In genomic region chr18:46716827-46717226, GRCh38 we compare ENCODE assay signal across 20 cellular contexts. TPM values are rescaled to one million over a fixed set of nuclear protein-coding genes. Genes with fewer than 3 reads are reported as not detected.
DNase-seq lines count a peak whose midpoint lies in the region; ATAC-seq, FAIRE-seq and TF ChIP-seq lines count a peak whose summit lies in the region.
"Had no signal": no experiment of that assay in that cellular context is flagged by ENCODE, and none has a peak within 500 bp of the region (broad histone marks: within the 10 kb centered on the region; RNA-seq: fewer than 3 reads in every experiment).

No MANE protein-coding gene starts in this region.

- H3K27me3 Mint-ChIP-seq in natural killer cell treated with Interleukin-12 subunit alpha and Interleukin-12 subunit beta and Interleukin-15 and Interleukin-18, amount 100 ng/mL, for 72 hours = peaks cover 24 to 35% of the 10 kb centered on the region in 2 donors
- peaks cover 12 to 19% of the 10 kb centered on the region in 2 donors for H3K27me3 Mint-ChIP-seq in natural killer cell (ENCODE audit: low read depth in 2 of 2)
- peaks cover 10% of the 10 kb centered on the region for H3K27me3 Mint-ChIP-seq in neural progenitor cell (ENCODE audit: insufficient read depth, low read depth)
- peaks cover 1 to 8% (median 3%) of the 10 kb centered on the region in 3 donors for H3K27me3 Mint-ChIP-seq in CD14-positive monocyte (ENCODE audit: low read depth in 3 of 3)

- H3K9ac ChIP-seq in neural progenitor cell = no peak overlapping the region

- no peaks in the 10 kb centered on the region for H3F3A ChIP-seq in neural progenitor cell (ENCODE audit: low read depth)

- no peaks in the 10 kb centered on the region for H3K36me3 Mint-ChIP-seq in natural killer cell treated with Interleukin-12 subunit alpha and Interleukin-12 subunit beta and Interleukin-15 and Interleukin-18, amount 100 ng/mL, for 72 hours
- H3K36me3 Mint-ChIP-seq in natural killer cell (no peaks in the 10 kb centered on the region), neural progenitor cell (no peaks in the 10 kb centered on the region), CD14-positive monocyte (no peaks in the 10 kb centered on the region)

- H3K36me3 ChIP-seq in bronchial epithelial cell (ENCODE audit: control insufficient read depth, insufficient read depth, low read length) (no peaks in the 10 kb centered on the region), neural progenitor cell (no peaks in the 10 kb centered on the region)

- H3K4me2 ChIP-seq in neural progenitor cell = no peak overlapping the region

- no peak overlapping the region for H3K4me3 Mint-ChIP-seq in natural killer cell treated with Interleukin-12 subunit alpha and Interleukin-12 subunit beta and Interleukin-15 and Interleukin-18, amount 100 ng/mL, for 72 hours
- no peak overlapping the region for H3K4me3 Mint-ChIP-seq in natural killer cell
- H3K4me3 Mint-ChIP-seq in neural progenitor cell = no peak overlapping the region
- peak overlapping the region in 1 of 2 donors; percentile 52 for H3K4me3 Mint-ChIP-seq in CD14-positive monocyte

- TF ChIP-seq CTCF in natural killer cell (IDR thresholded peaks at IDR 0.05) (no peak), bronchial epithelial cell (IDR thresholded peaks at IDR 0.05; ENCODE audit: insufficient read depth, low read length, severe bottlenecking) (no peak), neural progenitor cell (IDR thresholded peaks at IDR 0.05) (no peak), CD14-positive monocyte (IDR thresholded peaks at IDR 0.05) (no peak)

- no peak overlapping the region for H3K27ac ChIP-seq in neural progenitor cell
- H3K27ac ChIP-seq in substantia nigra (ENCODE audit: low read depth, low read length, poor library complexity, severe bottlenecking) = no peak overlapping the region

- H4K20me1 ChIP-seq in neural progenitor cell (ENCODE audit: low read depth) = no peaks in the 10 kb centered on the region

- peaks cover 0 to 4% of the 10 kb centered on the region in 2 donors for H3K4me1 Mint-ChIP-seq in natural killer cell treated with Interleukin-12 subunit alpha and Interleukin-12 subunit beta and Interleukin-15 and Interleukin-18, amount 100 ng/mL, for 72 hours (ENCODE audit: low read depth in 2 of 2)
- H3K4me1 Mint-ChIP-seq in natural killer cell = no peaks in the 10 kb centered on the region
- H3K4me1 Mint-ChIP-seq in neural progenitor cell = peaks cover 15% of the 10 kb centered on the region
- no peaks in the 10 kb centered on the region for H3K4me1 Mint-ChIP-seq in CD14-positive monocyte

- in situ Hi-C loops in ACHN (cut with HindIII; ENCODE audit: low pct_ligation_motif_present, low pct_unique_long_range_greater_than_20kb, low sequenced_read_pairs) = no loop called here

- no peaks in the 10 kb centered on the region for H3K4me1 ChIP-seq in neural progenitor cell

- FAIRE-seq in bronchial epithelial cell (lab: Jason Lieb, UNC) = peak; percentile 75
- FAIRE-seq: GM12892, GM18507, K562, RCC 7860 had no signal

- no peak overlapping the region for H2AFZ ChIP-seq in neural progenitor cell (replicated peaks)

- no peak for DNase-seq in natural killer cell treated with Interleukin-12 subunit alpha and Interleukin-12 subunit beta and Interleukin-15 and Interleukin-18, amount 100 ng/mL, for 72 hours (ENCODE audit: low spot score)
- no peak for DNase-seq in natural killer cell
- no peak for DNase-seq in bronchial epithelial cell (ENCODE audit: low read depth)
- no peak for DNase-seq in neural progenitor cell (ENCODE audit: low spot score)
- DNase-seq in substantia nigra (lab: John Stamatoyannopoulos, UW) = peak in 26 of 49 donors; percentile 5 to 69 (median 28)
- DNase-seq in CD14-positive monocyte (ENCODE audit: low spot score) = no peak
- DNase-seq in ACHN = no peak
- DNase-seq: COR-L47; GOT3; NCI-H1092 treated with DMSO at 0.1 percent for 48 hours; NCI-H2081 treated with DMSO at 0.1 percent for 48 hours; NCI-H446 treated with DMSO at 0.1 percent for 48 hours; NK-92 treated with Interleukin-12 subunit alpha and Interleukin-12 subunit beta, amount 100 ng/mL, for 24 hours had no signal

- no peak overlapping the region for H3K27ac Mint-ChIP-seq in natural killer cell treated with Interleukin-12 subunit alpha and Interleukin-12 subunit beta and Interleukin-15 and Interleukin-18, amount 100 ng/mL, for 72 hours
- H3K27ac Mint-ChIP-seq in natural killer cell (no peak overlapping the region), neural progenitor cell (peak overlapping the region; percentile 24), CD14-positive monocyte (no peak overlapping the region)

- no peaks in the 10 kb centered on the region for H3K9me3 Mint-ChIP-seq in natural killer cell treated with Interleukin-12 subunit alpha and Interleukin-12 subunit beta and Interleukin-15 and Interleukin-18, amount 100 ng/mL, for 72 hours
- no peaks in the 10 kb centered on the region for H3K9me3 Mint-ChIP-seq in natural killer cell
- no peaks in the 10 kb centered on the region for H3K9me3 Mint-ChIP-seq in neural progenitor cell
- peaks cover 0 to 3% (median 0%) of the 10 kb centered on the region in 7 donors for H3K9me3 Mint-ChIP-seq in CD14-positive monocyte

- H3K79me2 ChIP-seq in neural progenitor cell (ENCODE audit: low read depth) = no peaks in the 10 kb centered on the region

- ATAC-seq in natural killer cell treated with Interleukin-12 subunit alpha and Interleukin-12 subunit beta and Interleukin-15 and Interleukin-18, amount 100 ng/mL, for 72 hours = peak; percentile 17 to 24
- ATAC-seq in natural killer cell = no peak
- ATAC-seq in SK-N-SH treated with all-trans-retinoic acid at 6 μM for 48 hours = no peak
- ATAC-seq: K562, Right ventricle myocardium inferior had no signal

- no peak overlapping the region for H3K4me3 ChIP-seq in bronchial epithelial cell (ENCODE audit: low read depth, low read length)
- no peak overlapping the region for H3K4me3 ChIP-seq in neural progenitor cell
- H3K4me3 ChIP-seq: K562 had no signal

- H3K27me3 ChIP-seq in bronchial epithelial cell (ENCODE audit: control insufficient read depth, insufficient read depth, low read length) (no peaks in the 10 kb centered on the region), neural progenitor cell (no peaks in the 10 kb centered on the region)

- no peaks in the 10 kb centered on the region for H3K9me3 ChIP-seq in neural progenitor cell (ENCODE audit: low read depth)

- intact Hi-C loops in natural killer cell (cut with micrococcal nuclease) = no loop called here
- intact Hi-C loops in CD14-positive monocyte (cut with micrococcal nuclease) = no loop called here

TF ChIP-seq in SK-N-SH treated with all-trans-retinoic acid at 6 μM for 48 hours, 23 proteins besides CTCF, POLR2A, EP300 and RAD21 (continues in another document):
- TF ChIP-seq ZNF8 (CRISPR knock-in tag; IDR thresholded peaks at IDR 0.05) (no peak), ZNF70 (CRISPR knock-in tag; IDR thresholded peaks at IDR 0.05) (no peak), PPARA (CRISPR knock-in tag; IDR thresholded peaks at IDR 0.05; ENCODE audit: borderline replicate concordance) (no peak), ISL1 (CRISPR knock-in tag; IDR thresholded peaks at IDR 0.05) (no peak), OSR1 (CRISPR knock-in tag; IDR thresholded peaks at IDR 0.05) (no peak), ZFP30 (CRISPR knock-in tag; IDR thresholded peaks at IDR 0.05) (no peak), TOX (CRISPR knock-in tag; IDR thresholded peaks at IDR 0.05; ENCODE audit: borderline replicate concordance) (no peak), GLIS3 (CRISPR knock-in tag; IDR thresholded peaks at IDR 0.05) (no peak), ESRRG (CRISPR knock-in tag; IDR thresholded peaks at IDR 0.05) (no peak), BACH2 (CRISPR knock-in tag; IDR thresholded peaks at IDR 0.05; ENCODE audit: borderline replicate concordance) (no peak), CREB5 (CRISPR knock-in tag; IDR thresholded peaks at IDR 0.05; ENCODE audit: low read depth) (no peak)

RNA-seq across cellular contexts. Expression of gene ST8SIA5, which starts 40.0 kb away (rescaled TPM):
- total RNA-seq in natural killer cell treated with Interleukin-12 subunit alpha and Interleukin-12 subunit beta and Interleukin-15 and Interleukin-18, amount 100 ng/mL, for 72 hours = 1 to 10 TPM in 1 of 2 donors, under 1 TPM in 1; 0.17 to 1.0 TPM
- total RNA-seq in natural killer cell (under 1 TPM in 1 of 3 donors, not detected in 2; 0.23 TPM), bronchial epithelial cell (0.13 TPM in 1 of 2 replicates, not detected in the other), neural progenitor cell (ENCODE audit: low replicate concordance) (0.03 and 0.04 TPM in 2 replicates)
- not detected for polyA plus RNA-seq in CD14-positive monocyte
- total RNA-seq: A172 had no signal

RNA-seq across cellular contexts. Expression of gene LOXHD1, which starts 59.8 kb away (rescaled TPM):
- not detected for total RNA-seq in natural killer cell treated with Interleukin-12 subunit alpha and Interleukin-12 subunit beta and Interleukin-15 and Interleukin-18, amount 100 ng/mL, for 72 hours
- total RNA-seq in natural killer cell = under 1 TPM; 0.11 to 0.48 (median 0.14) TPM
- total RNA-seq in bronchial epithelial cell = not detected in 2 replicates
- not detected in 2 replicates for total RNA-seq in neural progenitor cell (ENCODE audit: low replicate concordance)
- under 1 TPM; 0.33 to 0.61 TPM for polyA plus RNA-seq in CD14-positive monocyte
- total RNA-seq: A172, K562 had no signal
- polyA plus RNA-seq: K562 had no signal

Comparison
In these comparisons a context has a peak if more than half of its experiments do, and no peak if none do; other contexts are left out.
1. ATAC-seq: peak in natural killer cell treated with Interleukin-12 subunit alpha and Interleukin-12 subunit beta and Interleukin-15 and Interleukin-18, amount 100 ng/mL, for 72 hours (2 of 2); none in natural killer cell (0 of 3) and SK-N-SH treated with all-trans-retinoic acid at 6 μM for 48 hours (single experiment).
2. DNase-seq: peak in substantia nigra (26 of 49); none in natural killer cell treated with Interleukin-12 subunit alpha and Interleukin-12 subunit beta and Interleukin-15 and Interleukin-18, amount 100 ng/mL, for 72 hours (single experiment), natural killer cell (single experiment), bronchial epithelial cell (single experiment), neural progenitor cell (single experiment), CD14-positive monocyte (single experiment) and ACHN (single experiment).